In genomic region chrX:111914398-111915092, GRCh38 we compare ENCODE assay signal across 14 cellular contexts. TPM values are rescaled to one million over a fixed set of nuclear protein-coding genes. Genes with fewer than 3 reads are reported as not detected.
DNase-seq lines count a peak whose midpoint lies in the region; TF ChIP-seq lines count a peak whose summit lies in the region.
"Had no signal": no experiment of that assay in that cellular context is flagged by ENCODE, and none has a peak within 500 bp of the region (broad histone marks: within the 10 kb centered on the region; RNA-seq: fewer than 3 reads in every experiment).

No MANE protein-coding gene starts in this region.

- no peaks in the 10 kb centered on the region for H3K27me3 Mint-ChIP-seq in endothelial cell (ENCODE audit: unreplicated experiment)
- H3K27me3 Mint-ChIP-seq: activated naive CD8-positive, alpha-beta T cell treated with anti-CD3 and anti-CD28 coated beads, Interleukin-2, amount 10 ng/mL, durations not matched to agents 7 days and 5 days had no signal

- DNase-seq in H4 (ENCODE audit: low spot score) (peak; percentile 76), NCI-H774 (lab: John Stamatoyannopoulos, UW) (peak; percentile 6), endothelial cell (ENCODE audit: low spot score) (no peak), pons (ENCODE audit: low spot score) (peak; percentile 5), NCI-H146 (lab: John Stamatoyannopoulos, UW) (no peak), NCI-H187 (lab: John Stamatoyannopoulos, UW) (no peak), RWPE1 (ENCODE audit: low spot score) (no peak)
- DNase-seq: activated naive CD8-positive, alpha-beta T cell treated with anti-CD3 and anti-CD28 coated beads, Interleukin-2, amount 10 ng/mL, durations not matched to agents 7 days and 5 days; CD8-positive, alpha-beta T cell; esophagus squamous epithelium; NCI-H1694; NK-92 treated with Interleukin-12 subunit alpha and Interleukin-12 subunit beta, amount 100 ng/mL, for 24 hours had no signal

- no peak for TF ChIP-seq CTCF in endothelial cell (IDR thresholded peaks at IDR 0.05; ENCODE audit: unreplicated experiment)
- TF ChIP-seq CTCF in RWPE1 (conservative IDR thresholded peaks at IDR 0.05; ENCODE audit: low read depth) = no peak

- no peak overlapping the region for H3K27ac ChIP-seq in RWPE1
- H3K27ac ChIP-seq: esophagus squamous epithelium, right atrium auricular region had no signal

- H3K9me3 Mint-ChIP-seq in endothelial cell (ENCODE audit: unreplicated experiment) = no peaks in the 10 kb centered on the region
- H3K9me3 Mint-ChIP-seq: activated naive CD8-positive, alpha-beta T cell treated with anti-CD3 and anti-CD28 coated beads, Interleukin-2, amount 10 ng/mL, durations not matched to agents 7 days and 5 days; CD8-positive, alpha-beta T cell had no signal

- peak overlapping the region; percentile 16 for H3K27ac Mint-ChIP-seq in endothelial cell (ENCODE audit: unreplicated experiment)
- H3K27ac Mint-ChIP-seq: activated naive CD8-positive, alpha-beta T cell treated with anti-CD3 and anti-CD28 coated beads, Interleukin-2, amount 10 ng/mL, durations not matched to agents 7 days and 5 days; CD8-positive, alpha-beta T cell had no signal

- H3K36me3 Mint-ChIP-seq in endothelial cell (ENCODE audit: low read depth, unreplicated experiment) = no peaks in the 10 kb centered on the region
- H3K36me3 Mint-ChIP-seq: activated naive CD8-positive, alpha-beta T cell treated with anti-CD3 and anti-CD28 coated beads, Interleukin-2, amount 10 ng/mL, durations not matched to agents 7 days and 5 days; CD8-positive, alpha-beta T cell had no signal

- no peak overlapping the region for H3K4me3 Mint-ChIP-seq in endothelial cell (ENCODE audit: unreplicated experiment)
- H3K4me3 Mint-ChIP-seq: activated naive CD8-positive, alpha-beta T cell treated with anti-CD3 and anti-CD28 coated beads, Interleukin-2, amount 10 ng/mL, durations not matched to agents 7 days and 5 days; CD8-positive, alpha-beta T cell had no signal

- POLR2A ChIA-PET in RWPE1 (lab: Yijun Ruan, JAX; ENCODE audit: low non-redundant PET) = no interaction called here

- CTCF ChIA-PET in RWPE1 (lab: Yijun Ruan, JAX) = no interaction called here

- peaks cover 9% of the 10 kb centered on the region for H3K4me1 Mint-ChIP-seq in endothelial cell (ENCODE audit: unreplicated experiment)
- H3K4me1 Mint-ChIP-seq: activated naive CD8-positive, alpha-beta T cell treated with anti-CD3 and anti-CD28 coated beads, Interleukin-2, amount 10 ng/mL, durations not matched to agents 7 days and 5 days had no signal

RNA-seq across cellular contexts. Expression of gene TRPC5OS, which starts 38.6 kb away (rescaled TPM):
- 0.04 and 0.33 TPM in 2 replicates for total RNA-seq in H4 (2014; rRNA removed; shearing (Covaris generic))
- total RNA-seq in endothelial cell (ENCODE audit: unreplicated experiment) = not detected
- total RNA-seq: activated naive CD8-positive, alpha-beta T cell treated with anti-CD3 and anti-CD28 coated beads, Interleukin-2, amount 10 ng/mL, durations not matched to agents 7 days and 5 days; CD8-positive, alpha-beta T cell; cerebellum; esophagus squamous epithelium had no signal

Comparison
In these comparisons a context has a peak if more than half of its experiments do, and no peak if none do; other contexts are left out.
1. DNase-seq: peak in H4 (single experiment), NCI-H774 (single experiment) and pons (single experiment); none in endothelial cell (single experiment), NCI-H146 (single experiment), NCI-H187 (0 of 2) and RWPE1 (single experiment).